Comparison of ENCODE assay signal across 9 cellular contexts in the genomic region with DNA sequence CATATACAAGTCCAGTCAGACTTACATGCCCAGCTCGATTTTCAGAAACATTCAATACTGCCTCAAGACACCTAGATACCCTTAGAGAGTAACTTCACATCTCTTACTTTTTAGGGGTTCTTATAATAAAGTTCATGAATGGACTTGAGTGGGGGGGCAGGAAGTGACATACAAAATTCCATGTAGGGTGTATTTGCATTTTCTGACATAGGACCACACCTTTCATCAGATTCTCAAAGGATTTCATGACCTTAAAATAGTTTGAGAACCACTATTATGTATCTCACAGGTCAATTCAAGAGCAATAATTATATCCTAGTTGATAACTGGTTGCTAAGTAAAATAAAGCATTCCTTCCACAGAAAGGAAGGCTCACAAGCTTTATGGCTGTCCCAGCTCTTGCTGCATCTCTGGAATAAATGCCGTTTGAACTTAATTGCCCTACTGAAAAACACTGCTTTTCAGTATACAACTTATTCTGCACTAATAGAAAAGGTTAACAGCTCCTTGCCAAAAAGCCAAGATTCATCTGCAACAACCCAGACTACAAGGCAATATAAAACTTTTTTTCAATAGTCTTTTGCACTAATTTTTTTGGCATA. TPM values are rescaled to one million over a fixed set of nuclear protein-coding genes. Genes with fewer than 3 reads are reported as not detected.
DNase-seq lines count a peak whose midpoint lies in the region; ATAC-seq and TF ChIP-seq lines count a peak whose summit lies in the region.
"Had no signal": no experiment of that assay in that cellular context is flagged by ENCODE, and none has a peak within 500 bp of the region (broad histone marks: within the 10 kb centered on the region; RNA-seq: fewer than 3 reads in every experiment).

No MANE protein-coding gene starts in this region.

- H3K27me3 ChIP-seq in Panc1 (ENCODE audit: control insufficient read depth, insufficient read depth, low read length) (no peaks in the 10 kb centered on the region), trophoblast cell (ENCODE audit: insufficient read depth, low read length) (no peaks in the 10 kb centered on the region)

- H3K4me1 ChIP-seq in Panc1 (ENCODE audit: control insufficient read depth, insufficient read depth, low read length) (peaks cover 14% of the 10 kb centered on the region), trophoblast cell (ENCODE audit: control insufficient read depth in 1 of 2, insufficient read depth in 2 of 2, low read length in 2 of 2) (no peaks in the 10 kb centered on the region)

- H3K4ac ChIP-seq in trophoblast cell (ENCODE audit: low read depth, low read length), result no peak overlapping the region

- intact Hi-C loops in Panc1 (cut with micrococcal nuclease; ENCODE audit: unreplicated experiment), result no loop called here
- intact Hi-C loops in lower leg skin (cut with DNase I; ENCODE audit: low total_unique reads), result no loop called here

- no peak for TF ChIP-seq POLR2A in lower leg skin (IDR thresholded peaks at IDR 0.05)

- no peak overlapping the region for H2BK5ac ChIP-seq in trophoblast cell (ENCODE audit: low read depth, low read length, poor library complexity)

- no peak overlapping the region for H4K91ac ChIP-seq in trophoblast cell (ENCODE audit: low read depth, low read length)

- no TSS peak for BruUV-seq in Panc1 (replicated peaks; lab: Mats Ljungman, UMichigan)

- no peak overlapping the region for H2BK12ac ChIP-seq in trophoblast cell (ENCODE audit: low read length)

- no peak overlapping the region for H2BK120ac ChIP-seq in trophoblast cell (ENCODE audit: insufficient read depth, low read length, poor library complexity)

- no peak overlapping the region for H2AFZ ChIP-seq in trophoblast cell (ENCODE audit: insufficient read depth, low read length, poor library complexity)

- H3K36me3 ChIP-seq in Panc1 (ENCODE audit: control insufficient read depth, insufficient read depth, low read length) (peaks cover 6% of the 10 kb centered on the region; the same call in 1 of the 2 replicates), trophoblast cell (ENCODE audit: control insufficient read depth in 1 of 2, insufficient read depth in 2 of 2, low read length in 2 of 2) (peaks cover 0 to 7% of the 10 kb centered on the region in 2 experiments)

- POLR2A ChIA-PET in Panc1 (lab: Charles Lee), result interaction anchor here (0.5 to 2.2 kb wide), 7 partner anchors 15 to 354 kb away, joined by 3 to 16 read pairs (median 8); no protein-coding TSS in a partner anchor

- TF ChIP-seq CTCF in GM12875 (IDR thresholded peaks at IDR 0.05; ENCODE audit: borderline replicate concordance, insufficient read depth, low read depth, low read length) (no peak), Panc1 (IDR thresholded peaks at IDR 0.05) (no peak), lower leg skin (IDR thresholded peaks at IDR 0.05) (no peak)

- H3K23ac ChIP-seq in trophoblast cell (ENCODE audit: low read length), result no peak overlapping the region

- H4K8ac ChIP-seq in trophoblast cell (ENCODE audit: low read depth, low read length), result no peak overlapping the region

- CTCF ChIA-PET in Panc1 (lab: Charles Lee), result interaction anchor here (0.6 kb wide), 2 partner anchors 184 to 732 kb away, joined by 3 to 4 read pairs; no protein-coding TSS in a partner anchor

- H3K18ac ChIP-seq in trophoblast cell (ENCODE audit: low read length), result no peak overlapping the region

- H3K79me1 ChIP-seq in trophoblast cell (ENCODE audit: low read length), result peaks cover 11% of the 10 kb centered on the region

- peak overlapping the region; percentile 86 for H3K27ac ChIP-seq in Panc1 (ENCODE audit: low read length)
- peak overlapping the region; percentile 70 for H3K27ac ChIP-seq in epithelial cell of prostate
- no peak overlapping the region for H3K27ac ChIP-seq in trophoblast cell (ENCODE audit: low read depth, low read length)

- H3K14ac ChIP-seq in trophoblast cell (ENCODE audit: low read length), result no peak overlapping the region

- H3K9ac ChIP-seq in trophoblast cell (ENCODE audit: low read length), result no peak overlapping the region

- H4K12ac ChIP-seq in trophoblast cell (ENCODE audit: low read depth, low read length), result no peak overlapping the region

- in situ Hi-C loops in Panc1 (cut with HindIII; ENCODE audit: low pct_unique_long_range_greater_than_20kb, low sequenced_read_pairs), result no loop called here

- peak overlapping the region; percentile 56 for H3K4me2 ChIP-seq in trophoblast cell (ENCODE audit: low read length)

- H3K9me3 ChIP-seq in Panc1 (ENCODE audit: control insufficient read depth, insufficient read depth, low read depth, low read length), result no peaks in the 10 kb centered on the region
- no peaks in the 10 kb centered on the region for H3K9me3 ChIP-seq in trophoblast cell (ENCODE audit: insufficient read depth, low read depth, low read length)

- DNase-seq in Panc1 (ENCODE audit: low read depth, low spot score) (no peak), epithelial cell of prostate (ENCODE audit: low read depth, low spot score) (no peak), trophoblast cell (no peak), SHP77 (lab: John Stamatoyannopoulos, UW) (no peak), lower leg skin (ENCODE audit: low spot score in 2 of 2) (no peak)
- no peak for DNase-seq in activated effector memory CD4-positive, alpha-beta T cell treated with anti-CD3 and anti-CD28 coated beads, Interleukin-2, amount 50 U/mL, for 16 hours
- DNase-seq: activated CD4-positive, alpha-beta T cell treated with anti-CD3 and anti-CD28 coated beads, Interleukin-2, amount 50 U/mL, for 4 hours had no signal

- no CpG with 5 or more reads among the region's 2 CpGs for WGBS in trophoblast cell (ENCODE audit: extremely low coverage, insufficient coverage, insufficient read length)
- 28 to 37% methylated on average over 2 of the region's 2 CpGs for WGBS in lower leg skin, 2 donors

- H3K4me3 ChIP-seq in GM12875 (ENCODE audit: low read depth, low read length) (peak overlapping the region; percentile 22), Panc1 (ENCODE audit: low read depth in 2 of 2, low read length in 2 of 2) (peak overlapping the region; percentile 64 to 87), trophoblast cell (ENCODE audit: low read depth, low read length) (no peak overlapping the region), lower leg skin (ENCODE audit: low read depth, poor library complexity, severe bottlenecking) (no peak overlapping the region)

- no peak overlapping the region for H2AK5ac ChIP-seq in trophoblast cell (ENCODE audit: low read length)

- H3K79me2 ChIP-seq in trophoblast cell (ENCODE audit: control insufficient read depth, insufficient read depth, low read length, poor library complexity), result peaks cover 12% of the 10 kb centered on the region

- ATAC-seq in Panc1, result no peak
- no peak for ATAC-seq in GM21717 (IDR thresholded peaks at IDR 0.05; ENCODE audit: unreplicated experiment)

RNA-seq across cellular contexts. Expression of a gene that starts 2.3 kb away (rescaled TPM):
- 58.5 TPM for total RNA-seq in Panc1 (2021; ENCODE audit: unreplicated experiment)
- polyA plus RNA-seq in Panc1 (2012; ENCODE audit: insufficient read length), result 41.0 TPM
- 103 TPM in 2 replicates for polyA plus RNA-seq in trophoblast cell (2013)
- 10 to 100 TPM; 14.3 to 29.5 (median 20.5) TPM for total RNA-seq in lower leg skin

RNA-seq across cellular contexts. Expression of a gene that starts 15.9 kb away (rescaled TPM):
- total RNA-seq in Panc1 (2021; ENCODE audit: unreplicated experiment), result 6.1 TPM
- polyA plus RNA-seq in Panc1 (2012; ENCODE audit: insufficient read length), result 3.2 TPM
- 0.96 and 1.4 TPM in 2 replicates for polyA plus RNA-seq in trophoblast cell (2013)
- 1 to 10 TPM; 1.3 to 3.6 (median 2.9) TPM for total RNA-seq in lower leg skin

Comparison
In these comparisons a context has a peak if more than half of its experiments do, and no peak if none do; other contexts are left out.
1. H3K4me3 ChIP-seq: peak in GM12875 (single experiment) and Panc1 (2 of 2); none in trophoblast cell (single experiment) and lower leg skin (single experiment).